21 cellular contexts compared by ENCODE assay signal in genomic region chr15:25058080-25058785, GRCh38.
DNase-seq lines count a peak whose midpoint lies in the region; ATAC-seq and TF ChIP-seq lines count a peak whose summit lies in the region.
"Had no signal": no experiment of that assay in that cellular context is flagged by ENCODE, and none has a peak within 500 bp of the region (broad histone marks: within the 10 kb centered on the region; RNA-seq: fewer than 3 reads in every experiment).

No MANE protein-coding gene starts in this region.

- no peaks in the 10 kb centered on the region for H3K27me3 Mint-ChIP-seq in CD8-positive, alpha-beta T cell (ENCODE audit: low read depth)
- H3K27me3 Mint-ChIP-seq: memory B cell had no signal

- no peak overlapping the region for H2BK120ac ChIP-seq in mesendoderm (ENCODE audit: low read depth, low read length)

- no peak overlapping the region for H3K27ac ChIP-seq in CD8-positive, alpha-beta T cell (ENCODE audit: low read depth, low read length)
- H3K27ac ChIP-seq in RWPE2 (ENCODE audit: poor library complexity, severe bottlenecking) (no peak overlapping the region), mesendoderm (ENCODE audit: low read depth, low read length) (no peak overlapping the region), spleen (no peak overlapping the region), MM.1S (ENCODE audit: low read length) (no peak overlapping the region)

- H3K9me3 ChIP-seq in CD8-positive, alpha-beta T cell (ENCODE audit: low read length): peaks cover 98% of the 10 kb centered on the region
- peaks cover 83% of the 10 kb centered on the region for H3K9me3 ChIP-seq in RWPE2 (ENCODE audit: severe bottlenecking)
- H3K9me3 ChIP-seq in spleen: peaks cover 66 to 100% (median 100%) of the 10 kb centered on the region in 8 donors
- no peaks in the 10 kb centered on the region for H3K9me3 ChIP-seq in MM.1S (replicated peaks; ENCODE audit: insufficient read depth, low read length)

- no peak overlapping the region for H2BK5ac ChIP-seq in mesendoderm (ENCODE audit: low read length)

- H2AFZ ChIP-seq in MM.1S (ENCODE audit: low read length): no peak overlapping the region

- H3K27me3 ChIP-seq in CD8-positive, alpha-beta T cell (ENCODE audit: insufficient read depth, low read length): no peaks in the 10 kb centered on the region
- H3K27me3 ChIP-seq in RWPE2 (ENCODE audit: insufficient read depth, poor library complexity, severe bottlenecking) (no peaks in the 10 kb centered on the region), mesendoderm (ENCODE audit: insufficient read depth, low read length, poor library complexity) (no peaks in the 10 kb centered on the region), spleen (replicated peaks in 1 of 7) (no peaks in the 10 kb centered on the region), MM.1S (replicated peaks; ENCODE audit: insufficient read depth, low read length) (no peaks in the 10 kb centered on the region)

- peak in 1 of 7 experiments; percentile 31 for DNase-seq in CD8-positive, alpha-beta T cell
- DNase-seq in RWPE2 (ENCODE audit: low spot score) (peak; percentile 52), mesendoderm (no peak), spleen (peak; percentile 52), MM.1S (no peak), pons (ENCODE audit: low spot score) (no peak)
- DNase-seq: amniotic stem cell; central memory CD4-positive, alpha-beta T cell; DMS 273 treated with DMSO at 0.1 percent for 48 hours; GDM1; HFFc6; Kasumi-1; NCI-H1105; NCI-H2107; NCI-H524; nephron progenitor cell; right cardiac atrium; stimulated activated naive CD4-positive, alpha-beta T cell treated with Interleukin-2 at 50 U/mL for 16 hours had no signal

- no peak for TF ChIP-seq POLR2A in spleen (IDR thresholded peaks at IDR 0.05)

- peak overlapping the region; percentile 2 for H3K4me3 ChIP-seq in CD8-positive, alpha-beta T cell (ENCODE audit: low read depth, low read length)
- no peak overlapping the region for H3K4me3 ChIP-seq in RWPE2 (ENCODE audit: severe bottlenecking)
- H3K4me3 ChIP-seq in mesendoderm (ENCODE audit: low read length): peak overlapping the region; percentile 10
- H3K4me3 ChIP-seq in spleen: peak overlapping the region in 1 of 8 donors; percentile 42
- no peak overlapping the region for H3K4me3 ChIP-seq in MM.1S (ENCODE audit: low read length)

- CTCF ChIA-PET in CD8-positive, alpha-beta T cell (lab: Charles Lee): no interaction called here

- H4K20me1 ChIP-seq in MM.1S (ENCODE audit: insufficient read depth, low read length): no peaks in the 10 kb centered on the region

- H3K27ac Mint-ChIP-seq in CD8-positive, alpha-beta T cell: no peak overlapping the region
- H3K27ac Mint-ChIP-seq: activated T-helper 2 cell treated with anti-CD3 and anti-CD28 coated beads, Interferon-gamma antibody, Interleukin-2, Interleukin-4, amounts not matched to agents 10 μg/mL and 5 μg/mL and 100 μg/mL, durations not matched to agents 14 hours and 24 hours and 36 hours; HFFc6; memory B cell; nephron progenitor cell had no signal

- H3K4me1 ChIP-seq in CD8-positive, alpha-beta T cell (ENCODE audit: insufficient read depth, low read length): no peaks in the 10 kb centered on the region
- no peaks in the 10 kb centered on the region for H3K4me1 ChIP-seq in RWPE2 (ENCODE audit: insufficient read depth, poor library complexity, severe bottlenecking)
- no peaks in the 10 kb centered on the region for H3K4me1 ChIP-seq in mesendoderm (ENCODE audit: control insufficient read depth, low read depth, low read length)
- H3K4me1 ChIP-seq in spleen: no peaks in the 10 kb centered on the region
- H3K4me1 ChIP-seq in MM.1S (ENCODE audit: low read length): no peaks in the 10 kb centered on the region

- H3F3A ChIP-seq in MM.1S (ENCODE audit: insufficient read depth, low read length): no peaks in the 10 kb centered on the region

- no peak overlapping the region for H3K18ac ChIP-seq in mesendoderm (ENCODE audit: low read length)

- no peak overlapping the region for H2BK15ac ChIP-seq in mesendoderm (replicated peaks; ENCODE audit: low read depth)

- TF ChIP-seq CTCF in CD8-positive, alpha-beta T cell (IDR thresholded peaks at IDR 0.05): no peak
- no peak for TF ChIP-seq CTCF in RWPE2 (IDR thresholded peaks at IDR 0.05; ENCODE audit: poor library complexity, severe bottlenecking)
- TF ChIP-seq CTCF in spleen (IDR thresholded peaks at IDR 0.05 in 8 of 11, conservative IDR thresholded peaks at IDR 0.05 in 3 of 11): no peak
- TF ChIP-seq CTCF in MM.1S (IDR thresholded peaks at IDR 0.05; ENCODE audit: low read length): no peak

- no peak overlapping the region for H3K56ac ChIP-seq in mesendoderm (ENCODE audit: low read length)

- H2AK5ac ChIP-seq in mesendoderm (ENCODE audit: low read length): no peak overlapping the region

- no peak for ATAC-seq in CD8-positive, alpha-beta T cell
- ATAC-seq in RWPE2 (ENCODE audit: low read depth) (no peak), GM21529 (IDR thresholded peaks at IDR 0.05; ENCODE audit: unreplicated experiment) (no peak)
- ATAC-seq: right cardiac atrium had no signal

- no peak overlapping the region for H4K8ac ChIP-seq in mesendoderm (ENCODE audit: low read depth, low read length)

- H3K79me1 ChIP-seq in mesendoderm (ENCODE audit: low read length): peaks cover 4% of the 10 kb centered on the region

- H3K23ac ChIP-seq in mesendoderm (ENCODE audit: low read length): no peak overlapping the region

- intact Hi-C loops in CD8-positive, alpha-beta T cell (cut with DNase I, micrococcal nuclease): no loop called here
- intact Hi-C loops in spleen (cut with DNase I; ENCODE audit: low total_unique reads): no loop called here

- peaks cover 99% of the 10 kb centered on the region for H3K36me3 Mint-ChIP-seq in CD8-positive, alpha-beta T cell

- no CpG with 5 or more reads among the region's 18 CpGs for WGBS in mesendoderm (ENCODE audit: extremely low coverage, insufficient coverage, low lambda C conversion rate)
- 85 to 93% (median 87%) methylated on average over 16 to 18 of the region's 18 CpGs for WGBS in spleen, 5 donors

- POLR2A ChIA-PET in CD8-positive, alpha-beta T cell (lab: Charles Lee): no interaction called here

- no peaks in the 10 kb centered on the region for H3K9me2 ChIP-seq in MM.1S (replicated peaks; ENCODE audit: insufficient read depth, low read length)

- no peaks in the 10 kb centered on the region for H3K4me1 Mint-ChIP-seq in CD8-positive, alpha-beta T cell (ENCODE audit: low read depth)
- H3K4me1 Mint-ChIP-seq: memory B cell, nephron progenitor cell had no signal

- H3K36me3 ChIP-seq in CD8-positive, alpha-beta T cell (ENCODE audit: insufficient read depth, low read length): peaks cover 78% of the 10 kb centered on the region
- H3K36me3 ChIP-seq in RWPE2 (ENCODE audit: low read depth) (peaks cover 88% of the 10 kb centered on the region), mesendoderm (ENCODE audit: control insufficient read depth, insufficient read depth, low read length) (peaks cover 66% of the 10 kb centered on the region), spleen (peaks cover 10 to 100% (median 98%) of the 10 kb centered on the region in 6 donors), MM.1S (replicated peaks; ENCODE audit: insufficient read depth, low read length) (no peaks in the 10 kb centered on the region; the same call in 1 of the 2 replicates)

- H3K79me2 ChIP-seq in mesendoderm (ENCODE audit: control insufficient read depth, insufficient read depth, low read length): peaks cover 12% of the 10 kb centered on the region
- no peaks in the 10 kb centered on the region for H3K79me2 ChIP-seq in MM.1S (ENCODE audit: low read length)

- H3K9ac ChIP-seq in mesendoderm (ENCODE audit: low read length): no peak overlapping the region
- H3K9ac ChIP-seq in MM.1S (ENCODE audit: low read length): no peak overlapping the region

- H3K4me2 ChIP-seq in mesendoderm (ENCODE audit: low read length) (no peak overlapping the region), MM.1S (ENCODE audit: low read depth, low read length) (no peak overlapping the region)

- no peak overlapping the region for H3K4ac ChIP-seq in mesendoderm (ENCODE audit: low read depth, low read length)

- no peak overlapping the region for H3K4me3 Mint-ChIP-seq in CD8-positive, alpha-beta T cell
- H3K4me3 Mint-ChIP-seq: HFFc6, memory B cell, nephron progenitor cell had no signal

- no peak overlapping the region for H4K5ac ChIP-seq in mesendoderm (ENCODE audit: low read length)

- H3K9me3 Mint-ChIP-seq in CD8-positive, alpha-beta T cell: peaks cover 69% of the 10 kb centered on the region

Comparison
In these comparisons a context has a peak if more than half of its experiments do, and no peak if none do; other contexts are left out.
1. DNase-seq: peak in RWPE2 (single experiment) and spleen (single experiment); none in mesendoderm (single experiment), MM.1S (single experiment) and pons (single experiment).
2. H3K4me3 ChIP-seq: peak in CD8-positive, alpha-beta T cell (single experiment) and mesendoderm (single experiment); none in RWPE2 (single experiment) and MM.1S (single experiment).